1 cellular context compared by ENCODE assay signal in the genomic region with DNA sequence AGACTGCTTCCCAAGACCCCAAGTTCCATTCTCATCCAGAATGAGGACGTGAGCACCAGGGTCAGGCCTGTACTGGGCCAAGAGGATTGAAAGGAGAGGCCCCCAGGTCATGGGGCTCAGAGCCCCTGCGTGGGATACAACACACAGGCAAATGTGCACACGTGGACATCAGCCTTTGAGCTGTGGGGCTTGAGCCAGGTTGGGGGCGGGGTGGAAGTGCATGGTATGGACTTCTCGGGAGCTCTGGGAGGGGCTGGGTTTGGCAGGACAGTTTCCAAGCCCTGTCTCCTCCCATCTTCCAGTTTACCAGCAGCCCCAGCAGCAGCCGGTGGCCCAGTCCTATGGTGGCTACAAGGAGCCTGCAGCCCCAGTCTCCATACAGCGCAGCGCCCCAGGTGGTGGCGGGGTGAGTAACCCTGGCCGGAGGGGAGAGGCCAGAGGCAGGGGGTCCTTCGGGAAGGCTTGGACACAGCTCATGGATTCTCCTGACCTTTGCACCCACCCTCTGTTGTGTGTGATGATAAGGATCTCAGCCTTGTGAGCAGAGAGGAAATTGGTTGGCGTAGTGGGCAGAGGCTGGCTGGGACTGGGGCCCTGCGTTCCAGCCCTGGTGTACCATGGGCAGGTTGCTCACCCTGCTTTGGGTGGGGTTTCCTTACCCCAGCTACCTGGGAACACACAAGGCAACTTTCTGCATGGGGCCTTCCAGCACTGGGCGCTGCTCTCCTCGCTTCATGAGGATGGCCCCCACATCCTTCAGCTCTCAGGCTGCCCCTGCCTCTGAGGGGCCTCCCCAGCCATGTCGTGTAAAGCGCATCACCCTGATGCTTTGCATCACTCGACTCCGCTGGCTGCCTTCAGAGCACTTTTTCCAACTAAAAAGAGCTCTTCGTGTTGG.
A peak's percentile ranks its signal among the peaks of the same experiment; 100 is the strongest.
TF ChIP-seq lines count a peak whose summit lies in the region.

No MANE protein-coding gene starts in this region.

TF ChIP-seq in HepG2, 621 proteins besides CTCF, POLR2A, EP300 and RAD21 (continues in another document):
- 0 out of 2 replicates have a peak, but pooled peaks have one; percentile 66 for TF ChIP-seq ZNF547 (CRISPR knock-in tag; IDR thresholded peaks at IDR 0.05)
- peak; percentile 22; the same call in 1 of the 2 replicates for TF ChIP-seq AKAP8 (CRISPR knock-in tag; IDR thresholded peaks at IDR 0.05)
- no peak for TF ChIP-seq ZNF18 (CRISPR knock-in tag; IDR thresholded peaks at IDR 0.05; ENCODE audit: insufficient replicate concordance)
- no peak for TF ChIP-seq ZNF354B (CRISPR knock-in tag; IDR thresholded peaks at IDR 0.05)
- 0 out of 2 replicates have a peak, but pooled peaks have one; percentile 1 for TF ChIP-seq ZNF564 (CRISPR knock-in tag; IDR thresholded peaks at IDR 0.05)
- TF ChIP-seq ZNF350 (CRISPR knock-in tag; IDR thresholded peaks at IDR 0.05; ENCODE audit: borderline replicate concordance, low read depth) = peak; percentile 81
- TF ChIP-seq HOXA3 (CRISPR knock-in tag; IDR thresholded peaks at IDR 0.05) = peak; percentile 86
- TF ChIP-seq GATA4 (IDR thresholded peaks at IDR 0.05; ENCODE audit: borderline replicate concordance, low read depth) = 0 out of 2 replicates have a peak, but pooled peaks have one; percentile 39
- TF ChIP-seq CENPX (CRISPR knock-in tag; IDR thresholded peaks at IDR 0.05) = no peak
- no peak for TF ChIP-seq HHEX (CRISPR knock-in tag; IDR thresholded peaks at IDR 0.05)
- TF ChIP-seq GFI1 (CRISPR knock-in tag; IDR thresholded peaks at IDR 0.05; ENCODE audit: borderline replicate concordance) = peak; percentile 53; the same call in 1 of the 2 replicates
- TF ChIP-seq, protein P1, sequence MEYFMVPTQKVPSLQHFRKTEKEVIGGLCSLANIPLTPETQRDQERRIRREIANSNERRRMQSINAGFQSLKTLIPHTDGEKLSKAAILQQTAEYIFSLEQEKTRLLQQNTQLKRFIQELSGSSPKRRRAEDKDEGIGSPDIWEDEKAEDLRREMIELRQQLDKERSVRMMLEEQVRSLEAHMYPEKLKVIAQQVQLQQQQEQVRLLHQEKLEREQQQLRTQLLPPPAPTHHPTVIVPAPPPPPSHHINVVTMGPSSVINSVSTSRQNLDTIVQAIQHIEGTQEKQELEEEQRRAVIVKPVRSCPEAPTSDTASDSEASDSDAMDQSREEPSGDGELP (IDR thresholded peaks at IDR 0.05; ENCODE audit: borderline replicate concordance, low read depth) = peak; percentile 61
- TF ChIP-seq ZNF839 (CRISPR knock-in tag; IDR thresholded peaks at IDR 0.05; ENCODE audit: borderline replicate concordance) = no peak
- TF ChIP-seq ZNF563 (CRISPR knock-in tag; IDR thresholded peaks at IDR 0.05) = no peak
- peak; percentile 57 for TF ChIP-seq STAG1 (CRISPR knock-in tag; IDR thresholded peaks at IDR 0.05)
- TF ChIP-seq, protein P2, sequence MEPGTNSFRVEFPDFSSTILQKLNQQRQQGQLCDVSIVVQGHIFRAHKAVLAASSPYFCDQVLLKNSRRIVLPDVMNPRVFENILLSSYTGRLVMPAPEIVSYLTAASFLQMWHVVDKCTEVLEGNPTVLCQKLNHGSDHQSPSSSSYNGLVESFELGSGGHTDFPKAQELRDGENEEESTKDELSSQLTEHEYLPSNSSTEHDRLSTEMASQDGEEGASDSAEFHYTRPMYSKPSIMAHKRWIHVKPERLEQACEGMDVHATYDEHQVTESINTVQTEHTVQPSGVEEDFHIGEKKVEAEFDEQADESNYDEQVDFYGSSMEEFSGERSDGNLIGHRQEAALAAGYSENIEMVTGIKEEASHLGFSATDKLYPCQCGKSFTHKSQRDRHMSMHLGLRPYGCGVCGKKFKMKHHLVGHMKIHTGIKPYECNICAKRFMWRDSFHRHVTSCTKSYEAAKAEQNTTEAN (CRISPR knock-in tag; conservative IDR thresholded peaks at IDR 0.05) = no peak
- TF ChIP-seq, protein P3, sequence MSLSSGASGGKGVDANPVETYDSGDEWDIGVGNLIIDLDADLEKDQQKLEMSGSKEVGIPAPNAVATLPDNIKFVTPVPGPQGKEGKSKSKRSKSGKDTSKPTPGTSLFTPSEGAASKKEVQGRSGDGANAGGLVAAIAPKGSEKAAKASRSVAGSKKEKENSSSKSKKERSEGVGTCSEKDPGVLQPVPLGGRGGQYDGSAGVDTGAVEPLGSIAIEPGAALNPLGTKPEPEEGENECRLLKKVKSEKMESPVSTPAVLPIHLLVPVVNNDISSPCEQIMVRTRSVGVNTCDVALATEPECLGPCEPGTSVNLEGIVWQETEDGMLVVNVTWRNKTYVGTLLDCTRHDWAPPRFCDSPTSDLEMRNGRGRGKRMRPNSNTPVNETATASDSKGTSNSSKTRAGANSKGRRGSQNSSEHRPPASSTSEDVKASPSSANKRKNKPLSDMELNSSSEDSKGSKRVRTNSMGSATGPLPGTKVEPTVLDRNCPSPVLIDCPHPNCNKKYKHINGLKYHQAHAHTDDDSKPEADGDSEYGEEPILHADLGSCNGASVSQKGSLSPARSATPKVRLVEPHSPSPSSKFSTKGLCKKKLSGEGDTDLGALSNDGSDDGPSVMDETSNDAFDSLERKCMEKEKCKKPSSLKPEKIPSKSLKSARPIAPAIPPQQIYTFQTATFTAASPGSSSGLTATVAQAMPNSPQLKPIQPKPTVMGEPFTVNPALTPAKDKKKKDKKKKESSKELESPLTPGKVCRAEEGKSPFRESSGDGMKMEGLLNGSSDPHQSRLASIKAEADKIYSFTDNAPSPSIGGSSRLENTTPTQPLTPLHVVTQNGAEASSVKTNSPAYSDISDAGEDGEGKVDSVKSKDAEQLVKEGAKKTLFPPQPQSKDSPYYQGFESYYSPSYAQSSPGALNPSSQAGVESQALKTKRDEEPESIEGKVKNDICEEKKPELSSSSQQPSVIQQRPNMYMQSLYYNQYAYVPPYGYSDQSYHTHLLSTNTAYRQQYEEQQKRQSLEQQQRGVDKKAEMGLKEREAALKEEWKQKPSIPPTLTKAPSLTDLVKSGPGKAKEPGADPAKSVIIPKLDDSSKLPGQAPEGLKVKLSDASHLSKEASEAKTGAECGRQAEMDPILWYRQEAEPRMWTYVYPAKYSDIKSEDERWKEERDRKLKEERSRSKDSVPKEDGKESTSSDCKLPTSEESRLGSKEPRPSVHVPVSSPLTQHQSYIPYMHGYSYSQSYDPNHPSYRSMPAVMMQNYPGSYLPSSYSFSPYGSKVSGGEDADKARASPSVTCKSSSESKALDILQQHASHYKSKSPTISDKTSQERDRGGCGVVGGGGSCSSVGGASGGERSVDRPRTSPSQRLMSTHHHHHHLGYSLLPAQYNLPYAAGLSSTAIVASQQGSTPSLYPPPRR (CRISPR knock-in tag; IDR thresholded peaks at IDR 0.05; ENCODE audit: borderline replicate concordance) = peak; percentile 48; the same call in 1 of the 2 replicates
- peak; percentile 84 for TF ChIP-seq HDAC2 (CRISPR knock-in tag; IDR thresholded peaks at IDR 0.05)
- TF ChIP-seq SMAD9 (CRISPR knock-in tag; IDR thresholded peaks at IDR 0.05) = 0 out of 2 replicates have a peak, but pooled peaks have one; percentile 51
- 0 out of 2 replicates have a peak, but pooled peaks have one; percentile 26 for TF ChIP-seq FOXK2 (IDR thresholded peaks at IDR 0.05)
- peak; percentile 21; the same call in 1 of the 2 replicates for TF ChIP-seq ZNF281 (CRISPR knock-in tag; IDR thresholded peaks at IDR 0.05; ENCODE audit: borderline replicate concordance)
- TF ChIP-seq ETV6 (CRISPR knock-in tag; conservative IDR thresholded peaks at IDR 0.05) = no peak
- 0 out of 2 replicates have a peak, but pooled peaks have one; percentile 49 for TF ChIP-seq MYPOP (CRISPR knock-in tag; IDR thresholded peaks at IDR 0.05)
- TF ChIP-seq RFXAP (CRISPR knock-in tag; IDR thresholded peaks at IDR 0.05; ENCODE audit: borderline replicate concordance) = peak; percentile 89; the same call in 1 of the 2 replicates
- TF ChIP-seq FOXA1 (IDR thresholded peaks at IDR 0.05) = no peak
- no peak for TF ChIP-seq FOXA1 (CRISPR knock-in tag; IDR thresholded peaks at IDR 0.05)
- no peak for TF ChIP-seq SOX6 (IDR thresholded peaks at IDR 0.05)
- peak; percentile 92 for TF ChIP-seq SOX6 (CRISPR knock-in tag; IDR thresholded peaks at IDR 0.05)
- TF ChIP-seq ARNTL (CRISPR knock-in tag; IDR thresholded peaks at IDR 0.05) = peak; percentile 12; the same call in 1 of the 2 replicates
- 0 out of 2 replicates have a peak, but pooled peaks have one; percentile 32 for TF ChIP-seq POLR2G (IDR thresholded peaks at IDR 0.05; ENCODE audit: low read depth, low read length)
- TF ChIP-seq TAF15 (IDR thresholded peaks at IDR 0.05; ENCODE audit: low read depth, low read length, poor library complexity, severe bottlenecking) = no peak
- no peak for TF ChIP-seq ZNF232 (CRISPR knock-in tag; IDR thresholded peaks at IDR 0.05; ENCODE audit: borderline replicate concordance)
- TF ChIP-seq, protein P4, sequence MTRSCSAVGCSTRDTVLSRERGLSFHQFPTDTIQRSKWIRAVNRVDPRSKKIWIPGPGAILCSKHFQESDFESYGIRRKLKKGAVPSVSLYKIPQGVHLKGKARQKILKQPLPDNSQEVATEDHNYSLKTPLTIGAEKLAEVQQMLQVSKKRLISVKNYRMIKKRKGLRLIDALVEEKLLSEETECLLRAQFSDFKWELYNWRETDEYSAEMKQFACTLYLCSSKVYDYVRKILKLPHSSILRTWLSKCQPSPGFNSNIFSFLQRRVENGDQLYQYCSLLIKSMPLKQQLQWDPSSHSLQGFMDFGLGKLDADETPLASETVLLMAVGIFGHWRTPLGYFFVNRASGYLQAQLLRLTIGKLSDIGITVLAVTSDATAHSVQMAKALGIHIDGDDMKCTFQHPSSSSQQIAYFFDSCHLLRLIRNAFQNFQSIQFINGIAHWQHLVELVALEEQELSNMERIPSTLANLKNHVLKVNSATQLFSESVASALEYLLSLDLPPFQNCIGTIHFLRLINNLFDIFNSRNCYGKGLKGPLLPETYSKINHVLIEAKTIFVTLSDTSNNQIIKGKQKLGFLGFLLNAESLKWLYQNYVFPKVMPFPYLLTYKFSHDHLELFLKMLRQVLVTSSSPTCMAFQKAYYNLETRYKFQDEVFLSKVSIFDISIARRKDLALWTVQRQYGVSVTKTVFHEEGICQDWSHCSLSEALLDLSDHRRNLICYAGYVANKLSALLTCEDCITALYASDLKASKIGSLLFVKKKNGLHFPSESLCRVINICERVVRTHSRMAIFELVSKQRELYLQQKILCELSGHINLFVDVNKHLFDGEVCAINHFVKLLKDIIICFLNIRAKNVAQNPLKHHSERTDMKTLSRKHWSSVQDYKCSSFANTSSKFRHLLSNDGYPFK (CRISPR knock-in tag; IDR thresholded peaks at IDR 0.05; ENCODE audit: borderline replicate concordance) = 0 out of 2 replicates have a peak, but pooled peaks have one; percentile 62
- 0 out of 2 replicates have a peak, but pooled peaks have one; percentile 43 for TF ChIP-seq NFKBIZ (CRISPR knock-in tag; IDR thresholded peaks at IDR 0.05)
- TF ChIP-seq, protein P5, sequence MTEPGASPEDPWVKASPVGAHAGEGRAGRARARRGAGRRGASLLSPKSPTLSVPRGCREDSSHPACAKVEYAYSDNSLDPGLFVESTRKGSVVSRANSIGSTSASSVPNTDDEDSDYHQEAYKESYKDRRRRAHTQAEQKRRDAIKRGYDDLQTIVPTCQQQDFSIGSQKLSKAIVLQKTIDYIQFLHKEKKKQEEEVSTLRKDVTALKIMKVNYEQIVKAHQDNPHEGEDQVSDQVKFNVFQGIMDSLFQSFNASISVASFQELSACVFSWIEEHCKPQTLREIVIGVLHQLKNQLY (CRISPR knock-in tag; IDR thresholded peaks at IDR 0.05) = peak; percentile 48; the same call in 1 of the 2 replicates
- peak; percentile 76 for TF ChIP-seq PHF5A (CRISPR knock-in tag; IDR thresholded peaks at IDR 0.05; ENCODE audit: low read depth, unreplicated experiment)
- no peak for TF ChIP-seq ZNF292 (CRISPR knock-in tag; IDR thresholded peaks at IDR 0.05; ENCODE audit: borderline replicate concordance, low read depth)
- 0 out of 2 replicates have a peak, but pooled peaks have one; percentile 83 for TF ChIP-seq IRF9 (CRISPR knock-in tag; IDR thresholded peaks at IDR 0.05; ENCODE audit: borderline replicate concordance)
- TF ChIP-seq XBP1 (CRISPR knock-in tag; IDR thresholded peaks at IDR 0.05) = no peak
